Comparison of ENCODE assay signal across 12 cellular contexts in genomic region chr14:22531451-22532344, GRCh38. TPM values are rescaled to one million over a fixed set of nuclear protein-coding genes. Genes with fewer than 3 reads are reported as not detected.
DNase-seq lines count a peak whose midpoint lies in the region; ATAC-seq and TF ChIP-seq lines count a peak whose summit lies in the region.
"Had no signal": no experiment of that assay in that cellular context is flagged by ENCODE, and none has a peak within 500 bp of the region (broad histone marks: within the 10 kb centered on the region; RNA-seq: fewer than 3 reads in every experiment).

No MANE protein-coding gene starts in this region.

- peaks cover 82% of the 10 kb centered on the region for H3K4me1 Mint-ChIP-seq in activated naive CD4-positive, alpha-beta T cell treated with anti-CD3 and anti-CD28 coated beads for 36 hours (ENCODE audit: low read depth)

- no peaks in the 10 kb centered on the region for H3K9me3 Mint-ChIP-seq in activated naive CD4-positive, alpha-beta T cell treated with anti-CD3 and anti-CD28 coated beads for 36 hours

- H3K4me2 ChIP-seq in OCI-LY1 (ENCODE audit: low read length), result peak overlapping the region; percentile 47
- H3K4me2 ChIP-seq: KMS-11 had no signal

- H3K4me3 ChIP-seq in OCI-LY1 (ENCODE audit: low read depth, low read length, poor library complexity, severe bottlenecking) (peak overlapping the region; percentile 18), left ventricle myocardium inferior (no peak overlapping the region), tibial nerve (no peak overlapping the region)
- H3K4me3 ChIP-seq: ovary had no signal

- no peak for TF ChIP-seq CTCF in OCI-LY1 (IDR thresholded peaks at IDR 0.05; ENCODE audit: low read length)
- no peak for TF ChIP-seq CTCF in left ventricle myocardium inferior (IDR thresholded peaks at IDR 0.05; ENCODE audit: borderline replicate concordance)
- no peak for TF ChIP-seq CTCF in tibial nerve (IDR thresholded peaks at IDR 0.05)

- no peaks in the 10 kb centered on the region for H3F3A ChIP-seq in OCI-LY1 (ENCODE audit: insufficient read depth, low read length)

- H3K27me3 ChIP-seq in OCI-LY1 (ENCODE audit: insufficient read depth, low read length) (no peaks in the 10 kb centered on the region), left ventricle myocardium inferior (ENCODE audit: low read depth) (no peaks in the 10 kb centered on the region), tibial nerve (no peaks in the 10 kb centered on the region)
- H3K27me3 ChIP-seq: ovary had no signal

- CTCF ChIA-PET in activated naive CD4-positive, alpha-beta T cell treated with anti-CD3 and anti-CD28 coated beads for 36 hours (lab: Charles Lee), result interaction anchor here (0.6 to 6.5 kb wide), 13 partner anchors 10 to 618 kb away, joined by 3 to 29 read pairs (median 6); no protein-coding TSS in a partner anchor

- peak overlapping the region; percentile 98 for H3K27ac Mint-ChIP-seq in activated naive CD4-positive, alpha-beta T cell treated with anti-CD3 and anti-CD28 coated beads for 36 hours

- H3K36me3 Mint-ChIP-seq in activated naive CD4-positive, alpha-beta T cell treated with anti-CD3 and anti-CD28 coated beads for 36 hours (ENCODE audit: low read depth), result peaks cover 93% of the 10 kb centered on the region

- TF ChIP-seq EP300 in tibial nerve (IDR thresholded peaks at IDR 0.05), result no peak

- intact Hi-C loops in activated naive CD4-positive, alpha-beta T cell treated with anti-CD3 and anti-CD28 coated beads for 36 hours (cut with micrococcal nuclease), result loop anchor here (1.0 to 5.0 kb wide), 5 partner anchors 24 to 1264 kb away; partner anchors contain the start of gene HNRNPC
- intact Hi-C loops in left ventricle myocardium inferior (cut with micrococcal nuclease), result no loop called here

- H3K9me3 ChIP-seq in OCI-LY1 (ENCODE audit: low read length) (no peaks in the 10 kb centered on the region), left ventricle myocardium inferior (replicated peaks) (no peaks in the 10 kb centered on the region), tibial nerve (no peaks in the 10 kb centered on the region)
- H3K9me3 ChIP-seq: ovary had no signal

- peak overlapping the region; percentile 43 for H3K9ac ChIP-seq in OCI-LY1 (ENCODE audit: low read length)
- H3K9ac ChIP-seq: KMS-11 had no signal

- no peak for TF ChIP-seq POLR2A in tibial nerve (IDR thresholded peaks at IDR 0.05)

- H3K4me1 ChIP-seq in OCI-LY1 (ENCODE audit: insufficient read depth, low read length, severe bottlenecking) (peaks cover 55% of the 10 kb centered on the region), left ventricle myocardium inferior (peaks cover 25% of the 10 kb centered on the region), tibial nerve (peaks cover 0 to 9% (median 2%) of the 10 kb centered on the region in 4 donors)

- H3K27me3 Mint-ChIP-seq in activated naive CD4-positive, alpha-beta T cell treated with anti-CD3 and anti-CD28 coated beads for 36 hours (ENCODE audit: low read depth), result no peaks in the 10 kb centered on the region

- no peaks in the 10 kb centered on the region for H4K20me1 ChIP-seq in OCI-LY1 (ENCODE audit: insufficient read depth, low read length)

- no peak overlapping the region for H2AFZ ChIP-seq in OCI-LY1 (ENCODE audit: low read length)

- H3K9me2 ChIP-seq in OCI-LY1 (ENCODE audit: low read depth, low read length), result no peaks in the 10 kb centered on the region

- no peaks in the 10 kb centered on the region for H3K79me2 ChIP-seq in OCI-LY1 (ENCODE audit: insufficient read depth, low read length)

- H3K36me3 ChIP-seq in OCI-LY1 (ENCODE audit: insufficient read depth, low read length), result peaks cover 40% of the 10 kb centered on the region
- no peaks in the 10 kb centered on the region for H3K36me3 ChIP-seq in left ventricle myocardium inferior
- no peaks in the 10 kb centered on the region for H3K36me3 ChIP-seq in tibial nerve
- H3K36me3 ChIP-seq: ovary had no signal

- peak overlapping the region; percentile 80 for H3K27ac ChIP-seq in OCI-LY1 (ENCODE audit: low read depth, low read length, poor library complexity, severe bottlenecking)
- no peak overlapping the region for H3K27ac ChIP-seq in left ventricle myocardium inferior (replicated peaks)
- H3K27ac ChIP-seq in tibial nerve, result peak overlapping the region in 2 of 4 donors; percentile 0 to 31
- H3K27ac ChIP-seq: KMS-11, ovary had no signal

- peak; percentile 78 for ATAC-seq in HG02623 (IDR thresholded peaks at IDR 0.05; ENCODE audit: unreplicated experiment)
- peak; percentile 70 for ATAC-seq in stimulated activated naive CD8-positive, alpha-beta T cell treated with anti-CD3 and anti-CD28 coated beads, Interleukin-15, Interleukin-2, amounts not matched to agents 100 U/mL and 50 U/mL, for 24 hours

- DNase-seq in activated naive CD4-positive, alpha-beta T cell treated with anti-CD3 and anti-CD28 coated beads for 36 hours, result peak; percentile 65
- no peak for DNase-seq in activated naive CD4-positive, alpha-beta T cell treated with anti-CD3 and anti-CD28 coated beads, Interleukin-2, amount 50 U/mL, for 16 hours
- DNase-seq in stimulated activated naive CD8-positive, alpha-beta T cell treated with anti-CD3 and anti-CD28 coated beads, Interleukin-15, Interleukin-2, amounts not matched to agents 100 U/mL and 50 U/mL, for 24 hours, result no peak
- DNase-seq in left ventricle myocardium inferior (no peak), SW 1271 (lab: John Stamatoyannopoulos, UW) (no peak), tibial nerve (ENCODE audit: low spot score in 2 of 2) (no peak)
- DNase-seq: activated CD4-positive, CD25-positive, alpha-beta regulatory T cell treated with anti-CD3 and anti-CD28 coated beads, Interleukin-2, amount 50 U/mL, for 72 hours; AML-193; ovary had no signal

- WGBS in tibial nerve, 2 donors, result 93 to 95% methylated on average over 5 of the region's 5 CpGs

- peak overlapping the region; percentile 77 for H3K4me3 Mint-ChIP-seq in activated naive CD4-positive, alpha-beta T cell treated with anti-CD3 and anti-CD28 coated beads for 36 hours

RNA-seq across cellular contexts. Expression of gene DAD1, which starts 57.3 kb away (rescaled TPM):
- total RNA-seq in activated naive CD4-positive, alpha-beta T cell treated with anti-CD3 and anti-CD28 coated beads for 36 hours, result 100 to 1,000 TPM; 219 to 226 TPM
- 118 TPM for total RNA-seq in left ventricle myocardium inferior
- total RNA-seq in tibial nerve, result 100 to 1,000 TPM; 128 to 254 (median 198) TPM
